8 cellular contexts compared by ENCODE assay signal in the genomic region with DNA sequence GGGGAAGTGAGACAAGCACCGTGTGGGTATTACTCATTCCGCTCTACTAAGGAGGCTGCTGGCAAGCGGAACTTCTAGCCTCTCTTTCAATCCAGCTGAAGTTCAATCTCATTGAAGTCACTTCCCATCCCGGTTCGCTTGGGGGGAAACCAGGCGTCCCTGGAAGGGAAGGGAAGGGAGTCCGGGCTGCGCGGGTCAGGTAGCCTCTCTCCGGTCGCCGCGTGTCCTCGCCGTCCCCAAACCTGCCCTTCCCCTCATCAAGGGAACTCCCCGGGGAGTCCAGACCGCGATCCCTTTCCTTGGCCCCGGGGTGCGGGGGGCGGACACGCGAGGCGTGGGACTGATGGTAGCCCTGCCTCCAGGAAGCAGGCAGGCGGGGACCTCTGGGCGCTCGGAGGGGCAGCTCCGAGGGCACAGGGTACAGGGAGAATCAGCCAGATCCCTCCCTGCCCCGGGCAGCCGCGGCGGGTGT. TPM values are rescaled to one million over a fixed set of nuclear protein-coding genes. Genes with fewer than 3 reads are reported as not detected.
A peak's percentile ranks its signal among the peaks of the same experiment; 100 is the strongest.
DNase-seq lines count a peak whose midpoint lies in the region; ATAC-seq and TF ChIP-seq lines count a peak whose summit lies in the region.

No MANE protein-coding gene starts in this region.

- TF ChIP-seq POLR2A in transverse colon (IDR thresholded peaks at IDR 0.05) = no peak

- peaks cover 18% of the 10 kb centered on the region for H3K36me3 Mint-ChIP-seq in activated T-helper 2 cell treated with anti-CD3 and anti-CD28 coated beads, Interferon-gamma antibody, Interleukin-2, Interleukin-4, amounts not matched to agents 10 μg/mL and 5 μg/mL and 100 μg/mL, durations not matched to agents 14 hours and 24 hours and 36 hours (ENCODE audit: low read depth)

- peak overlapping the region; percentile 97 for H3K4me3 ChIP-seq in OCI-LY3 (ENCODE audit: low read length)
- H3K4me3 ChIP-seq in neuron (ENCODE audit: low read length) = peak overlapping the region; percentile 100
- peak overlapping the region; percentile 59 to 96 (median 82) for H3K4me3 ChIP-seq in transverse colon

- H3K27me3 ChIP-seq in OCI-LY3 (ENCODE audit: low read depth, low read length) (no peaks in the 10 kb centered on the region), neuron (ENCODE audit: insufficient read depth, low read length) (no peaks in the 10 kb centered on the region), transverse colon (peaks cover 40% of the 10 kb centered on the region)

- peaks cover 26% of the 10 kb centered on the region for H4K20me1 ChIP-seq in OCI-LY3 (ENCODE audit: insufficient read depth, low read length)

- H3K27ac ChIP-seq in OCI-LY3 (ENCODE audit: low read length) (peak overlapping the region; percentile 96), transverse colon (peak overlapping the region; percentile 92 to 97 (median 94))

- TF ChIP-seq EP300 in transverse colon (IDR thresholded peaks at IDR 0.05; ENCODE audit: low read depth) = no peak

- in situ Hi-C loops in transverse colon (cut with MboI; ENCODE audit: low pct_ligation_motif_present in 1 of 4, low pct_unique_long_range_greater_than_20kb in 1 of 4, low sequenced_read_pairs in 3 of 4) = no loop called here

- peak overlapping the region; percentile 99 for H3K9ac ChIP-seq in OCI-LY3 (ENCODE audit: low read length)

- peak; percentile 78 for ATAC-seq in GM18868 (IDR thresholded peaks at IDR 0.05; ENCODE audit: unreplicated experiment)
- peak; percentile 75 for ATAC-seq in HG03066 (IDR thresholded peaks at IDR 0.05; ENCODE audit: low read depth, unreplicated experiment)

- intact Hi-C loops in activated T-helper 2 cell treated with anti-CD3 and anti-CD28 coated beads, Interferon-gamma antibody, Interleukin-2, Interleukin-4, amounts not matched to agents 10 μg/mL and 5 μg/mL and 100 μg/mL, durations not matched to agents 14 hours and 24 hours and 36 hours (cut with micrococcal nuclease) = loop anchor here (1.0 to 10.0 kb wide), 6 partner anchors 172 to 634 kb away; no protein-coding TSS in a partner anchor
- intact Hi-C loops in transverse colon (cut with DNase I; ENCODE audit: low total_unique reads) = loop anchor here (10.0 kb wide), 1 partner anchor 286 kb away; no protein-coding TSS in a partner anchor

- H3K4me2 ChIP-seq in OCI-LY3 (ENCODE audit: low read length) = peak overlapping the region; percentile 87

- DNase-seq in AG20443 (ENCODE audit: low spot score) (peak; percentile 61), fibroblast of the conjunctiva (ENCODE audit: low read depth) (peak; percentile 52), transverse colon (no peak)
- peak; percentile 76 for DNase-seq in activated T-helper 2 cell treated with anti-CD3 and anti-CD28 coated beads, Interferon-gamma antibody, Interleukin-2, Interleukin-4, amounts not matched to agents 10 μg/mL and 5 μg/mL and 100 μg/mL, durations not matched to agents 14 hours and 24 hours and 36 hours (ENCODE audit: low spot score)

- H2AFZ ChIP-seq in OCI-LY3 (ENCODE audit: low read depth, low read length) (peak overlapping the region; percentile 63; the same call in 1 of the 2 replicates), neuron (ENCODE audit: low read depth, low read length) (peak overlapping the region; percentile 92)

- peak overlapping the region; percentile 99 for H3K4me3 Mint-ChIP-seq in activated T-helper 2 cell treated with anti-CD3 and anti-CD28 coated beads, Interferon-gamma antibody, Interleukin-2, Interleukin-4, amounts not matched to agents 10 μg/mL and 5 μg/mL and 100 μg/mL, durations not matched to agents 14 hours and 24 hours and 36 hours (ENCODE audit: low read depth)

- H3K9me3 Mint-ChIP-seq in activated T-helper 2 cell treated with anti-CD3 and anti-CD28 coated beads, Interferon-gamma antibody, Interleukin-2, Interleukin-4, amounts not matched to agents 10 μg/mL and 5 μg/mL and 100 μg/mL, durations not matched to agents 14 hours and 24 hours and 36 hours = no peaks in the 10 kb centered on the region

- 1% methylated on average over 10 of the region's 32 CpGs; no CpG with 5 or more reads in 1 of the 2 donors for WGBS in transverse colon (ENCODE audit: low coverage in 1 of 2), 2 donors

- H3K9me3 ChIP-seq in OCI-LY3 (ENCODE audit: insufficient read depth, low read length) (no peaks in the 10 kb centered on the region), neuron (ENCODE audit: low read length) (no peaks in the 10 kb centered on the region), transverse colon (no peaks in the 10 kb centered on the region)

- H3K4me1 Mint-ChIP-seq in activated T-helper 2 cell treated with anti-CD3 and anti-CD28 coated beads, Interferon-gamma antibody, Interleukin-2, Interleukin-4, amounts not matched to agents 10 μg/mL and 5 μg/mL and 100 μg/mL, durations not matched to agents 14 hours and 24 hours and 36 hours (ENCODE audit: low read depth) = peaks cover 40% of the 10 kb centered on the region

- H3K27me3 Mint-ChIP-seq in activated T-helper 2 cell treated with anti-CD3 and anti-CD28 coated beads, Interferon-gamma antibody, Interleukin-2, Interleukin-4, amounts not matched to agents 10 μg/mL and 5 μg/mL and 100 μg/mL, durations not matched to agents 14 hours and 24 hours and 36 hours (ENCODE audit: low read depth) = no peaks in the 10 kb centered on the region

- H3K27ac Mint-ChIP-seq in activated T-helper 2 cell treated with anti-CD3 and anti-CD28 coated beads, Interferon-gamma antibody, Interleukin-2, Interleukin-4, amounts not matched to agents 10 μg/mL and 5 μg/mL and 100 μg/mL, durations not matched to agents 14 hours and 24 hours and 36 hours = peak overlapping the region; percentile 100

- H3K79me2 ChIP-seq in OCI-LY3 (ENCODE audit: low read length) = peaks cover 64% of the 10 kb centered on the region

- H3K4me1 ChIP-seq in OCI-LY3 (ENCODE audit: low read length) (peaks cover 31% of the 10 kb centered on the region), neuron (ENCODE audit: insufficient read depth, low read length) (peaks cover 34% of the 10 kb centered on the region), transverse colon (peaks cover 0 to 31% (median 8%) of the 10 kb centered on the region in 4 donors)

- TF ChIP-seq CTCF in OCI-LY3 (IDR thresholded peaks at IDR 0.05; ENCODE audit: low read depth, low read length) (no peak), transverse colon (IDR thresholded peaks at IDR 0.05) (no peak)

- H3K36me3 ChIP-seq in OCI-LY3 (replicated peaks; ENCODE audit: low read depth, low read length) (peaks cover 5% of the 10 kb centered on the region), neuron (ENCODE audit: insufficient read depth, low read length) (no peaks in the 10 kb centered on the region), transverse colon (no peaks in the 10 kb centered on the region)

RNA-seq across cellular contexts. Expression of gene ZEB1, which starts 0.6 kb away (rescaled TPM):
- total RNA-seq in activated T-helper 2 cell treated with anti-CD3 and anti-CD28 coated beads, Interferon-gamma antibody, Interleukin-2, Interleukin-4, amounts not matched to agents 10 μg/mL and 5 μg/mL and 100 μg/mL, durations not matched to agents 14 hours and 24 hours and 36 hours = 68.6 and 70.0 TPM in 2 replicates
- total RNA-seq in transverse colon = 10 to 100 TPM; 22.4 to 61.1 (median 40.1) TPM
